ENCODE assay signal across 2 cellular contexts in the genomic region with DNA sequence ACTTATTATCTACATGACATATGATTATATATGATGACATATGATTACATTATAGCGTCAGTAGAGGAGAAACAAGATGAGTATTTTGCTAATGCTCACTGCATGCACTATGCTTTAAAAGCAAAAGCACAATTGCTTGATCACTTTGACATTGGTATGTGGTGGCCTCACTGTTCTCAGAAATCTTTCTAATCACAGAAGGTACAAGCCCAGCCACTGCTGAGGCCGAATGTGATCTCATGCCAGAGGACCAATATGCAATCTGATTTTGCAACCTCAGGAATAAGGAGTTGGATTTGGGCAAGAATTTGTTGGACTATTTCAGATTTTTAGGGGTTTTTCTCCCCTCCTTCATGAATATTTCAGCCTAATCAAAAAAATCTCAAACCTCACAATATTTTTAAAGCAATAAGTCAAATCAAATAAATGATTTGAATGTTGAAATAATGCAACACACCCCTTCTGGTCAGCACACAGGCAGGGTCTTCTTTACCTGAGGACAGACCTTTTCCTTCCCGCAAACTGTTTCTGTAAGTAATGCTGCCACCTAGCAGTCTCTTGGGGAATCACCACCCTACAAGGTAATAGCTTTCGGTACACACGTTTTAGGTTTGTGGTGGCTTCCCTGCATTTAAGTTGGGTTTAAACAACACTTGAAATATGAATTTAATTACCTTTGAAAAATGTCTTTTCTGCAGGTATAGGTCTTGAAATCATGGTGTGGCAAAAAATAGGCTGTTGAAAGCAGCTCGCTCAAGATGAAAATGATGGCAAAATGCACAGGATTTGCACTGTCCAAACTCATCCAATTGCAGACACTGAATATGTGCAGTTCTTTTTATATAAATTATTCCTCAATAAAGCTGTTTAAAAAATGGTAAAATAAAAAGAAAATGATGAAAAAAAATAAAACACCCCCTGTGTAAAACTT.
TF ChIP-seq lines count a peak whose summit lies in the region.

No MANE protein-coding gene starts in this region.

TF ChIP-seq in K562, 482 proteins besides CTCF, POLR2A, EP300 and RAD21:
- TF ChIP-seq TOE1 (IDR thresholded peaks at IDR 0.05; ENCODE audit: borderline replicate concordance) (no peak), TOE1 (CRISPR knock-in tag; IDR thresholded peaks at IDR 0.05; ENCODE audit: borderline replicate concordance, low read depth) (no peak), TGIF2 (CRISPR knock-in tag; IDR thresholded peaks at IDR 0.05) (no peak), ZZZ3 (IDR thresholded peaks at IDR 0.05) (no peak), SMC3 (conservative IDR thresholded peaks at IDR 0.05; ENCODE audit: insufficient read depth, low read depth, low read length) (peak; percentile 34; the same call in 1 of the 2 replicates)
- TF ChIP-seq, protein P1, sequence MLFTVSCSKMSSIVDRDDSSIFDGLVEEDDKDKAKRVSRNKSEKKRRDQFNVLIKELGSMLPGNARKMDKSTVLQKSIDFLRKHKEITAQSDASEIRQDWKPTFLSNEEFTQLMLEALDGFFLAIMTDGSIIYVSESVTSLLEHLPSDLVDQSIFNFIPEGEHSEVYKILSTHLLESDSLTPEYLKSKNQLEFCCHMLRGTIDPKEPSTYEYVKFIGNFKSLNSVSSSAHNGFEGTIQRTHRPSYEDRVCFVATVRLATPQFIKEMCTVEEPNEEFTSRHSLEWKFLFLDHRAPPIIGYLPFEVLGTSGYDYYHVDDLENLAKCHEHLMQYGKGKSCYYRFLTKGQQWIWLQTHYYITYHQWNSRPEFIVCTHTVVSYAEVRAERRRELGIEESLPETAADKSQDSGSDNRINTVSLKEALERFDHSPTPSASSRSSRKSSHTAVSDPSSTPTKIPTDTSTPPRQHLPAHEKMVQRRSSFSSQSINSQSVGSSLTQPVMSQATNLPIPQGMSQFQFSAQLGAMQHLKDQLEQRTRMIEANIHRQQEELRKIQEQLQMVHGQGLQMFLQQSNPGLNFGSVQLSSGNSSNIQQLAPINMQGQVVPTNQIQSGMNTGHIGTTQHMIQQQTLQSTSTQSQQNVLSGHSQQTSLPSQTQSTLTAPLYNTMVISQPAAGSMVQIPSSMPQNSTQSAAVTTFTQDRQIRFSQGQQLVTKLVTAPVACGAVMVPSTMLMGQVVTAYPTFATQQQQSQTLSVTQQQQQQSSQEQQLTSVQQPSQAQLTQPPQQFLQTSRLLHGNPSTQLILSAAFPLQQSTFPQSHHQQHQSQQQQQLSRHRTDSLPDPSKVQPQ (CRISPR knock-in tag; IDR thresholded peaks at IDR 0.05; ENCODE audit: borderline replicate concordance), result no peak
- TF ChIP-seq, protein P2, sequence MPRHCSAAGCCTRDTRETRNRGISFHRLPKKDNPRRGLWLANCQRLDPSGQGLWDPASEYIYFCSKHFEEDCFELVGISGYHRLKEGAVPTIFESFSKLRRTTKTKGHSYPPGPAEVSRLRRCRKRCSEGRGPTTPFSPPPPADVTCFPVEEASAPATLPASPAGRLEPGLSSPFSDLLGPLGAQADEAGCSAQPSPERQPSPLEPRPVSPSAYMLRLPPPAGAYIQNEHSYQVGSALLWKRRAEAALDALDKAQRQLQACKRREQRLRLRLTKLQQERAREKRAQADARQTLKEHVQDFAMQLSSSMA (CRISPR knock-in tag; IDR thresholded peaks at IDR 0.05), result no peak

TF ChIP-seq in HepG2, 621 proteins besides CTCF, POLR2A, EP300 and RAD21:
- TF ChIP-seq STAG1 (CRISPR knock-in tag; IDR thresholded peaks at IDR 0.05) (peak; percentile 46; the same call in 1 of the 2 replicates), ZNF709 (CRISPR knock-in tag; IDR thresholded peaks at IDR 0.05) (no peak), SMC3 (IDR thresholded peaks at IDR 0.05; ENCODE audit: low read length) (0 out of 2 replicates have a peak, but pooled peaks have one; percentile 14)
- TF ChIP-seq, protein P3, sequence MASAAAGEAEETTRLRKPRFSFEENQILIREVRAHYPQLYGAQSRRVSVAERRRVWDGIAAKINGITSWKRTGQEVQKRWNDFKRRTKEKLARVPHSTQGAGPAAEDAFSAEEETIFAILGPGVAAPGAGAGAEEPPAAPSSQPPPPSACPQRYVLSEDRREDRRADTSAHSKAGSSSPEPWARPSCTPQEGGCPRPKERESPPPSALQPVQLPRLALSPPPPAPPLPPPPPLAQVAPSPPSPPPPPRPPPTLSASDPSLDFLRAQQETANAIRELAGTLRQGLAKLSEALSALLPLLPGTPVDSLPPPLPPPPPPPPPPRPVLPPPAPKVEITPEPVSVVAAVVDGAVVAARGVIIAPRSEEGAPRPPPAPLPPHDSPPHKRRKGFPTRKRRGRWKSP (CRISPR knock-in tag; IDR thresholded peaks at IDR 0.05), result no peak
TF ChIP-seq in HepG2: peak in this region for 2.
